Comparison of ENCODE assay signal across 11 cellular contexts in genomic region chr13:77521595-77522367, GRCh38. TPM values are rescaled to one million over a fixed set of nuclear protein-coding genes. Genes with fewer than 3 reads are reported as not detected.
DNase-seq lines count a peak whose midpoint lies in the region; ATAC-seq and TF ChIP-seq lines count a peak whose summit lies in the region.
"Had no signal": no experiment of that assay in that cellular context is flagged by ENCODE, and none has a peak within 500 bp of the region (broad histone marks: within the 10 kb centered on the region; RNA-seq: fewer than 3 reads in every experiment).

No MANE protein-coding gene starts in this region.

- intact Hi-C loops in upper lobe of right lung (cut with DNase I): no loop called here
- intact Hi-C loops in dorsolateral prefrontal cortex (cut with DNase I): no loop called here

- H3K27ac ChIP-seq in HUES48 (ENCODE audit: low read depth, low read length): peak overlapping the region; percentile 80
- peak overlapping the region; percentile 56 for H3K27ac ChIP-seq in upper lobe of right lung
- no peak overlapping the region for H3K27ac ChIP-seq in dorsolateral prefrontal cortex
- H3K27ac ChIP-seq: VCaP had no signal

- H3K36me3 ChIP-seq in HUES48 (ENCODE audit: control insufficient read depth, insufficient read depth, low read length) (no peaks in the 10 kb centered on the region), upper lobe of right lung (no peaks in the 10 kb centered on the region)

- no peak overlapping the region for H3K9ac ChIP-seq in HUES48 (ENCODE audit: low read depth, low read length)

- DNase-seq in astrocyte of the hippocampus (ENCODE audit: low read depth, low spot score): peak; percentile 82
- peak; percentile 55 for DNase-seq in iPS-NIHi11 (ENCODE audit: low spot score)
- DNase-seq in upper lobe of right lung: peak; percentile 74
- no peak for DNase-seq in dorsolateral prefrontal cortex
- no peak for DNase-seq in cerebellar cortex (ENCODE audit: low spot score)
- DNase-seq in NCI-H1694 treated with DMSO at 0.1 percent for 48 hours (lab: John Stamatoyannopoulos, UW): no peak
- DNase-seq: DMS79, nucleus accumbens had no signal

- ATAC-seq in upper lobe of right lung: peak; percentile 99

- H3K9me3 ChIP-seq in HUES48 (ENCODE audit: control insufficient read depth, insufficient read depth, low read length) (no peaks in the 10 kb centered on the region), upper lobe of right lung (no peaks in the 10 kb centered on the region)

- H3K4me1 ChIP-seq in HUES48 (ENCODE audit: control insufficient read depth, insufficient read depth, low read length): peaks cover 12% of the 10 kb centered on the region; the same call in 1 of the 2 replicates
- H3K4me1 ChIP-seq in upper lobe of right lung: no peaks in the 10 kb centered on the region

- H3K4me3 ChIP-seq in HUES48 (ENCODE audit: low read depth, low read length) (no peak overlapping the region; the same call in 1 of the 2 replicates), upper lobe of right lung (no peak overlapping the region), dorsolateral prefrontal cortex (no peak overlapping the region)

- no peak for TF ChIP-seq CTCF in upper lobe of right lung (IDR thresholded peaks at IDR 0.05)
- TF ChIP-seq CTCF in dorsolateral prefrontal cortex (IDR thresholded peaks at IDR 0.05 in 54 of 56, conservative IDR thresholded peaks at IDR 0.05 in 2 of 56; ENCODE audit: low read depth in 1 of 56, partially characterized antibody in 56 of 56): no peak

- H3K27me3 ChIP-seq in HUES48 (ENCODE audit: control insufficient read depth, insufficient read depth, low read length) (no peaks in the 10 kb centered on the region), upper lobe of right lung (peaks cover 4% of the 10 kb centered on the region), dorsolateral prefrontal cortex (no peaks in the 10 kb centered on the region)

RNA-seq across cellular contexts. Expression of gene SCEL, which starts 13.7 kb away (rescaled TPM):
- total RNA-seq in upper lobe of right lung (109 TPM), dorsolateral prefrontal cortex (1 to 10 TPM in 1 of 120 experiments, under 1 TPM in 43, not detected in 76; 0.13 to 1.0 (median 0.25) TPM)
- total RNA-seq: activated T-helper 1 cell treated with anti-CD3 and anti-CD28 coated beads, Interleukin-12 subunit alpha, Interleukin-12 subunit beta, Interleukin-2, Interleukin-4 antibody, amounts not matched to agents 30 ng/mL and 10 ng/mL and 1 ng/mL, durations not matched to agents 14 hours and 24 hours and 36 hours had no signal

Comparison
In these comparisons a context has a peak if more than half of its experiments do, and no peak if none do; other contexts are left out.
1. H3K27ac ChIP-seq: peak in HUES48 (single experiment) and upper lobe of right lung (single experiment); none in dorsolateral prefrontal cortex (0 of 59).
2. DNase-seq: peak in astrocyte of the hippocampus (single experiment), iPS-NIHi11 (single experiment) and upper lobe of right lung (single experiment); none in dorsolateral prefrontal cortex (0 of 10), cerebellar cortex (single experiment) and NCI-H1694 treated with DMSO at 0.1 percent for 48 hours (single experiment).
3. RNA of gene SCEL, which starts 13.7 kb away (total RNA-seq): 109 TPM in upper lobe of right lung (single experiment); 0.13 to 1.0 TPM in dorsolateral prefrontal cortex; every median in the first group is over 10 times any median in the second.